In genomic region chr16:30378236-30379164, GRCh38 we compare ENCODE assay signal across 1 cellular context.
TF ChIP-seq lines count a peak whose summit lies in the region.

No MANE protein-coding gene starts in this region.

TF ChIP-seq in HepG2, 621 proteins besides CTCF, POLR2A, EP300 and RAD21 (continued from another document and continues in another):
- TF ChIP-seq TGIF2 (CRISPR knock-in tag; IDR thresholded peaks at IDR 0.05) (peak; percentile 43), THRA (CRISPR knock-in tag; IDR thresholded peaks at IDR 0.05; ENCODE audit: borderline replicate concordance) (no peak), KAT8 (CRISPR knock-in tag; IDR thresholded peaks at IDR 0.05) (peak; percentile 88), ZNF280B (CRISPR knock-in tag; IDR thresholded peaks at IDR 0.05; ENCODE audit: borderline replicate concordance) (peak; percentile 33; the same call in 1 of the 2 replicates), DMAP1 (CRISPR knock-in tag; IDR thresholded peaks at IDR 0.05) (peak; percentile 51; the same call in 1 of the 2 replicates), E2F1 (CRISPR knock-in tag; IDR thresholded peaks at IDR 0.05) (peak; percentile 63; the same call in 1 of the 2 replicates), ZNF205 (CRISPR knock-in tag; IDR thresholded peaks at IDR 0.05) (peak; percentile 82; the same call in 1 of the 2 replicates), SP4 (CRISPR knock-in tag; IDR thresholded peaks at IDR 0.05) (peak; percentile 97), THAP7 (CRISPR knock-in tag; IDR thresholded peaks at IDR 0.05) (peak; percentile 90), CREB1 (IDR thresholded peaks at IDR 0.05) (no peak), CREB1 (CRISPR knock-in tag; IDR thresholded peaks at IDR 0.05) (no peak), ZNF687 (CRISPR knock-in tag; IDR thresholded peaks at IDR 0.05) (peak; percentile 87), TBX2 (CRISPR knock-in tag; IDR thresholded peaks at IDR 0.05; ENCODE audit: borderline replicate concordance) (peak; percentile 55), GABPB1 (CRISPR knock-in tag; IDR thresholded peaks at IDR 0.05) (peak; percentile 79), PRDM10 (CRISPR knock-in tag; IDR thresholded peaks at IDR 0.05; ENCODE audit: low read depth) (0 out of 2 replicates have a peak, but pooled peaks have one; percentile 45), ZFP91 (CRISPR knock-in tag; IDR thresholded peaks at IDR 0.05; ENCODE audit: borderline replicate concordance) (peak; percentile 83), ZNF235 (CRISPR knock-in tag; IDR thresholded peaks at IDR 0.05; ENCODE audit: borderline replicate concordance) (peak; percentile 70; the same call in 1 of the 2 replicates), DNMT1 (CRISPR knock-in tag; IDR thresholded peaks at IDR 0.05) (0 out of 2 replicates have a peak, but pooled peaks have one; percentile 57), ASH2L (IDR thresholded peaks at IDR 0.05; ENCODE audit: insufficient read length, low read depth, low read length) (peak; percentile 82), CAMTA2 (CRISPR knock-in tag; IDR thresholded peaks at IDR 0.05; ENCODE audit: borderline replicate concordance) (peak; percentile 47; the same call in 1 of the 2 replicates), THAP9 (CRISPR knock-in tag; IDR thresholded peaks at IDR 0.05; ENCODE audit: borderline replicate concordance) (peak; percentile 71; the same call in 1 of the 2 replicates), ZBTB20 (CRISPR knock-in tag; IDR thresholded peaks at IDR 0.05; ENCODE audit: borderline replicate concordance, low read depth) (peak; percentile 55; the same call in 1 of the 2 replicates), AHR (CRISPR knock-in tag; IDR thresholded peaks at IDR 0.05) (peak; percentile 81), ZZZ3 (CRISPR knock-in tag; IDR thresholded peaks at IDR 0.05; ENCODE audit: borderline replicate concordance) (peak; percentile 98), TEAD3 (CRISPR knock-in tag; optimal IDR thresholded peaks at IDR 0.05; ENCODE audit: borderline replicate concordance) (peak; percentile 25), SAP130 (CRISPR knock-in tag; IDR thresholded peaks at IDR 0.05; ENCODE audit: low read depth) (peak; percentile 91), NR2C2 (CRISPR knock-in tag; IDR thresholded peaks at IDR 0.05; ENCODE audit: borderline replicate concordance) (peak; percentile 82), MLLT10 (CRISPR knock-in tag; IDR thresholded peaks at IDR 0.05) (no peak), ARID4A (CRISPR knock-in tag; IDR thresholded peaks at IDR 0.05; ENCODE audit: borderline replicate concordance) (peak; percentile 88), MIXL1 (CRISPR knock-in tag; IDR thresholded peaks at IDR 0.05) (no peak)
